ENCODE assay signal across 22 cellular contexts in genomic region chr3:66502267-66502874, GRCh38. TPM values are rescaled to one million over a fixed set of nuclear protein-coding genes. Genes with fewer than 3 reads are reported as not detected.
DNase-seq lines count a peak whose midpoint lies in the region; ATAC-seq and TF ChIP-seq lines count a peak whose summit lies in the region.
"Had no signal": no experiment of that assay in that cellular context is flagged by ENCODE, and none has a peak within 500 bp of the region (broad histone marks: within the 10 kb centered on the region; RNA-seq: fewer than 3 reads in every experiment).

No MANE protein-coding gene starts in this region.

- POLR2A ChIA-PET in activated CD8-positive, alpha-beta T cell treated with anti-CD3 and anti-CD28 coated beads, Interleukin-2, amount 10 ng/mL, durations not matched to agents 7 days and 5 days (lab: Charles Lee) = interaction anchor here (0.5 kb wide), 1 partner anchor 226 kb away, joined by 4 read pairs; no protein-coding TSS in a partner anchor
- POLR2A ChIA-PET in activated CD8-positive, alpha-beta T cell treated with anti-CD3 and anti-CD28 coated beads for 36 hours (lab: Charles Lee) = interaction anchor here (0.6 to 0.7 kb wide), 2 partner anchors 15 to 249 kb away, joined by 3 to 5 read pairs; no protein-coding TSS in a partner anchor

- H3K4me3 Mint-ChIP-seq in activated CD8-positive, alpha-beta T cell treated with anti-CD3 and anti-CD28 coated beads, Interleukin-2, amount 10 ng/mL, durations not matched to agents 7 days and 5 days = peak overlapping the region; percentile 17
- H3K4me3 Mint-ChIP-seq in activated CD8-positive, alpha-beta T cell treated with anti-CD3 and anti-CD28 coated beads for 36 hours = no peak overlapping the region
- peak overlapping the region; percentile 86 for H3K4me3 Mint-ChIP-seq in activated T-helper 17 cell treated with anti-CD3 and anti-CD28 coated beads, Interleukin-2, amount 50 U/mL, for 72 hours
- peak overlapping the region; percentile 83 for H3K4me3 Mint-ChIP-seq in neural crest cell

- H3K4me1 ChIP-seq in upper lobe of right lung = peaks cover 20% of the 10 kb centered on the region
- H3K4me1 ChIP-seq: breast epithelium, uterus had no signal

- H3K27ac Mint-ChIP-seq in activated CD8-positive, alpha-beta T cell treated with anti-CD3 and anti-CD28 coated beads, Interleukin-2, amount 10 ng/mL, durations not matched to agents 7 days and 5 days = no peak overlapping the region
- H3K27ac Mint-ChIP-seq in activated CD8-positive, alpha-beta T cell treated with anti-CD3 and anti-CD28 coated beads for 36 hours = no peak overlapping the region
- no peak overlapping the region for H3K27ac Mint-ChIP-seq in activated T-helper 17 cell treated with anti-CD3 and anti-CD28 coated beads, Interleukin-2, amount 50 U/mL, for 72 hours
- no peak overlapping the region for H3K27ac Mint-ChIP-seq in neural crest cell (ENCODE audit: unreplicated experiment)
- H3K27ac Mint-ChIP-seq: CD14-positive monocyte had no signal

- H3K9me3 ChIP-seq in upper lobe of right lung = no peaks in the 10 kb centered on the region
- H3K9me3 ChIP-seq: breast epithelium, psoas muscle, uterus had no signal

- no peaks in the 10 kb centered on the region for H3K36me3 Mint-ChIP-seq in activated CD8-positive, alpha-beta T cell treated with anti-CD3 and anti-CD28 coated beads, Interleukin-2, amount 10 ng/mL, durations not matched to agents 7 days and 5 days (ENCODE audit: low read depth)
- peaks cover 3% of the 10 kb centered on the region for H3K36me3 Mint-ChIP-seq in activated CD8-positive, alpha-beta T cell treated with anti-CD3 and anti-CD28 coated beads for 36 hours (ENCODE audit: low read depth)
- peaks cover 21% of the 10 kb centered on the region for H3K36me3 Mint-ChIP-seq in activated T-helper 17 cell treated with anti-CD3 and anti-CD28 coated beads, Interleukin-2, amount 50 U/mL, for 72 hours (ENCODE audit: low read depth)
- no peaks in the 10 kb centered on the region for H3K36me3 Mint-ChIP-seq in neural crest cell (ENCODE audit: low read depth)

- peaks cover 41% of the 10 kb centered on the region for H3K4me1 Mint-ChIP-seq in activated CD8-positive, alpha-beta T cell treated with anti-CD3 and anti-CD28 coated beads, Interleukin-2, amount 10 ng/mL, durations not matched to agents 7 days and 5 days (ENCODE audit: low read depth)
- H3K4me1 Mint-ChIP-seq in activated CD8-positive, alpha-beta T cell treated with anti-CD3 and anti-CD28 coated beads for 36 hours (ENCODE audit: low read depth) = peaks cover 28% of the 10 kb centered on the region
- H3K4me1 Mint-ChIP-seq in activated T-helper 17 cell treated with anti-CD3 and anti-CD28 coated beads, Interleukin-2, amount 50 U/mL, for 72 hours = peaks cover 12% of the 10 kb centered on the region
- H3K4me1 Mint-ChIP-seq in neural crest cell = peaks cover 57% of the 10 kb centered on the region

- no peaks in the 10 kb centered on the region for H3K9me3 Mint-ChIP-seq in activated CD8-positive, alpha-beta T cell treated with anti-CD3 and anti-CD28 coated beads, Interleukin-2, amount 10 ng/mL, durations not matched to agents 7 days and 5 days (ENCODE audit: insufficient read depth)
- H3K9me3 Mint-ChIP-seq in activated CD8-positive, alpha-beta T cell treated with anti-CD3 and anti-CD28 coated beads for 36 hours = no peaks in the 10 kb centered on the region
- no peaks in the 10 kb centered on the region for H3K9me3 Mint-ChIP-seq in activated T-helper 17 cell treated with anti-CD3 and anti-CD28 coated beads, Interleukin-2, amount 50 U/mL, for 72 hours
- H3K9me3 Mint-ChIP-seq in neural crest cell = no peaks in the 10 kb centered on the region

- H3K36me3 ChIP-seq in upper lobe of right lung = no peaks in the 10 kb centered on the region
- H3K36me3 ChIP-seq: breast epithelium, uterus had no signal

- ATAC-seq in activated CD8-positive, alpha-beta T cell treated with anti-CD3 and anti-CD28 coated beads, Interleukin-2, amount 10 ng/mL, durations not matched to agents 7 days and 5 days = no peak
- no peak for ATAC-seq in activated CD8-positive, alpha-beta T cell treated with anti-CD3 and anti-CD28 coated beads for 36 hours
- ATAC-seq in activated T-helper 17 cell treated with anti-CD3 and anti-CD28 coated beads, Interleukin-2, amount 50 U/mL, for 72 hours (replicated peaks) = no peak
- ATAC-seq in upper lobe of right lung = no peak
- ATAC-seq: Panc1, psoas muscle had no signal

- CTCF ChIA-PET in activated CD8-positive, alpha-beta T cell treated with anti-CD3 and anti-CD28 coated beads, Interleukin-2, amount 10 ng/mL, durations not matched to agents 7 days and 5 days (lab: Charles Lee) = interaction anchor here (1.2 to 1.4 kb wide), 2 partner anchors 94 to 95 kb away, joined by 5 to 7 read pairs; no protein-coding TSS in a partner anchor
- CTCF ChIA-PET in activated CD8-positive, alpha-beta T cell treated with anti-CD3 and anti-CD28 coated beads for 36 hours (lab: Charles Lee) = interaction anchor here (0.8 to 1.2 kb wide), 2 partner anchors 35 to 94 kb away, joined by 3 to 5 read pairs; no protein-coding TSS in a partner anchor

- TF ChIP-seq CTCF in activated CD8-positive, alpha-beta T cell treated with anti-CD3 and anti-CD28 coated beads for 36 hours (IDR thresholded peaks at IDR 0.05) = no peak
- TF ChIP-seq CTCF in neural crest cell (conservative IDR thresholded peaks at IDR 0.05) (no peak), upper lobe of right lung (IDR thresholded peaks at IDR 0.05) (no peak), dorsolateral prefrontal cortex (IDR thresholded peaks at IDR 0.05 in 54 of 56, conservative IDR thresholded peaks at IDR 0.05 in 2 of 56; ENCODE audit: low read depth in 1 of 56, partially characterized antibody in 56 of 56) (no peak)

- H3K27ac ChIP-seq in upper lobe of right lung (no peak overlapping the region), dorsolateral prefrontal cortex (no peak overlapping the region)
- H3K27ac ChIP-seq: psoas muscle, SJSA1 had no signal

- H3K4me3 ChIP-seq in upper lobe of right lung = no peak overlapping the region
- no peak overlapping the region for H3K4me3 ChIP-seq in dorsolateral prefrontal cortex

- no peak for DNase-seq in activated CD8-positive, alpha-beta T cell treated with anti-CD3 and anti-CD28 coated beads, Interleukin-2, amount 10 ng/mL, durations not matched to agents 7 days and 5 days
- no peak for DNase-seq in activated CD8-positive, alpha-beta T cell treated with anti-CD3 and anti-CD28 coated beads for 36 hours
- DNase-seq in ELR (ENCODE audit: low read depth) (peak; percentile 33), neural crest cell (ENCODE audit: low read depth, low spot score) (no peak), upper lobe of right lung (no peak), NCI-H2227 treated with DMSO at 0.1 percent for 48 hours (lab: John Stamatoyannopoulos, UW) (no peak), dorsolateral prefrontal cortex (no peak)
- DNase-seq: activated CD4-positive, alpha-beta T cell treated with anti-CD3 and anti-CD28 coated beads for 4 hours; DMS53; H7; mesenchymal stem cell; NCI-H1694 treated with DMSO at 0.1 percent for 48 hours; NCI-H226; psoas muscle; small intestine; stimulated activated CD4-positive, alpha-beta T cell treated with anti-CD3 and anti-CD28 coated beads, Interleukin-4, amount 100 ng/mL, for 1 hour had no signal

- peaks cover 35% of the 10 kb centered on the region for H3K27me3 Mint-ChIP-seq in activated CD8-positive, alpha-beta T cell treated with anti-CD3 and anti-CD28 coated beads, Interleukin-2, amount 10 ng/mL, durations not matched to agents 7 days and 5 days (ENCODE audit: low read depth)
- peaks cover 15% of the 10 kb centered on the region for H3K27me3 Mint-ChIP-seq in activated CD8-positive, alpha-beta T cell treated with anti-CD3 and anti-CD28 coated beads for 36 hours
- H3K27me3 Mint-ChIP-seq in activated T-helper 17 cell treated with anti-CD3 and anti-CD28 coated beads, Interleukin-2, amount 50 U/mL, for 72 hours = no peaks in the 10 kb centered on the region
- peaks cover 2% of the 10 kb centered on the region for H3K27me3 Mint-ChIP-seq in neural crest cell (ENCODE audit: low read depth)

- H3K27me3 ChIP-seq in upper lobe of right lung (no peaks in the 10 kb centered on the region), dorsolateral prefrontal cortex (no peaks in the 10 kb centered on the region)
- H3K27me3 ChIP-seq: breast epithelium, SJSA1, uterus had no signal

- intact Hi-C loops in activated CD8-positive, alpha-beta T cell treated with anti-CD3 and anti-CD28 coated beads for 36 hours (cut with micrococcal nuclease) = loop anchor here (5.0 kb wide), 2 partner anchors 35 to 95 kb away; no protein-coding TSS in a partner anchor
- intact Hi-C loops in upper lobe of right lung (cut with DNase I) (no loop called here), dorsolateral prefrontal cortex (cut with DNase I) (loop anchor here (5.0 to 10.0 kb wide), 4 partner anchors 35 to 315 kb away; no protein-coding TSS in a partner anchor)

RNA-seq across cellular contexts. Expression of gene LRIG1, which starts 1.5 kb away (rescaled TPM):
- total RNA-seq in activated CD8-positive, alpha-beta T cell treated with anti-CD3 and anti-CD28 coated beads, Interleukin-2, amount 10 ng/mL, durations not matched to agents 7 days and 5 days = 10 to 100 TPM; 14.7 to 17.1 TPM
- 10 to 100 TPM; 12.7 to 13.0 TPM for total RNA-seq in activated CD8-positive, alpha-beta T cell treated with anti-CD3 and anti-CD28 coated beads for 36 hours
- total RNA-seq in activated T-helper 17 cell treated with anti-CD3 and anti-CD28 coated beads, Interleukin-2, amount 50 U/mL, for 72 hours = 10 to 100 TPM; 43.3 to 54.1 TPM
- total RNA-seq in neural crest cell (167 and 178 TPM in 2 replicates), upper lobe of right lung (56.2 TPM), dorsolateral prefrontal cortex (100 to 1,000 TPM in 86 of 120 experiments, 10 to 100 TPM in 34; 65.6 to 291 (median 118) TPM)
